ENCODE assay signal across 8 cellular contexts in genomic region chr6:106085984-106086832, GRCh38. TPM values are rescaled to one million over a fixed set of nuclear protein-coding genes. Genes with fewer than 3 reads are reported as not detected.
DNase-seq lines count a peak whose midpoint lies in the region; ATAC-seq and TF ChIP-seq lines count a peak whose summit lies in the region.

TSS of gene PRDM1 (plus strand) at chr6:106086336. CDS start at chr6:106086554, 218 bp downstream.

- peaks cover 0 to 11% (median 0%) of the 10 kb centered on the region in 4 donors for H3K4me1 ChIP-seq in right lobe of liver

- peak within 1 kb of the TSS; percentile 84 for H3K27ac Mint-ChIP-seq in activated CD4-positive, alpha-beta T cell treated with anti-CD3 and anti-CD28 coated beads for 36 hours

- WGBS in right lobe of liver (ENCODE audit: insufficient coverage, low coverage, low lambda C conversion rate, missing lambda C conversion rate): 2% methylated on average over 34 of the region's 44 CpGs

- no peaks in the 10 kb centered on the region for H3K9me3 Mint-ChIP-seq in activated CD4-positive, alpha-beta T cell treated with anti-CD3 and anti-CD28 coated beads for 36 hours (ENCODE audit: low read depth)

- peak within 1 kb of the TSS; percentile 26 for H3K27ac ChIP-seq in cingulate gyrus (ENCODE audit: low read depth, low read length)
- peak within 1 kb of the TSS; percentile 7 to 70 (median 22) for H3K27ac ChIP-seq in right lobe of liver

- TF ChIP-seq POLR2A in right lobe of liver (IDR thresholded peaks at IDR 0.05): peak; percentile 61

- H3K27me3 Mint-ChIP-seq in activated CD4-positive, alpha-beta T cell treated with anti-CD3 and anti-CD28 coated beads for 36 hours: peaks cover 49% of the 10 kb centered on the region

- ATAC-seq in GM18907 (IDR thresholded peaks at IDR 0.05; ENCODE audit: unreplicated experiment) (peak; percentile 72), HG03135 (IDR thresholded peaks at IDR 0.05; ENCODE audit: unreplicated experiment) (peak; percentile 78), right lobe of liver (peak; percentile 76 to 82 (median 79))
- ATAC-seq in activated CD4-positive, alpha-beta T cell treated with anti-CD3 and anti-CD28 coated beads for 36 hours: peak; percentile 66

- peak within 1 kb of the TSS; percentile 76 for H3K4me3 Mint-ChIP-seq in activated CD4-positive, alpha-beta T cell treated with anti-CD3 and anti-CD28 coated beads for 36 hours

- intact Hi-C loops in activated CD4-positive, alpha-beta T cell treated with anti-CD3 and anti-CD28 coated beads for 36 hours (cut with DNase I, micrococcal nuclease): loop anchor here (1.0 to 10.0 kb wide), 7 partner anchors 11 to 601 kb away; no protein-coding TSS in a partner anchor
- intact Hi-C loops in right lobe of liver (cut with DNase I): no loop called here

- DNase-seq in AG08396 (ENCODE audit: low spot score) (peak; percentile 61), NCI-H345 treated with DMSO at 0.1 percent for 48 hours (lab: John Stamatoyannopoulos, UW; ENCODE audit: unreplicated experiment) (peak; percentile 58), right lobe of liver (peak; percentile 74 to 86 (median 84))
- peak; percentile 83 for DNase-seq in activated CD4-positive, alpha-beta T cell treated with anti-CD3 and anti-CD28 coated beads for 36 hours
- peak; percentile 55 to 66 for DNase-seq in stimulated activated CD4-positive, alpha-beta T cell treated with anti-CD3 and anti-CD28 coated beads, Interleukin-4, amount 100 ng/mL, for 48 hours (ENCODE audit: low read depth in 2 of 2)

- H3K36me3 ChIP-seq in right lobe of liver: no peaks in the 10 kb centered on the region

- peaks cover 70% of the 10 kb centered on the region for H3K4me1 Mint-ChIP-seq in activated CD4-positive, alpha-beta T cell treated with anti-CD3 and anti-CD28 coated beads for 36 hours

- peak in 2 of 4 donors; percentile 8 to 11 for TF ChIP-seq CTCF in right lobe of liver (IDR thresholded peaks at IDR 0.05)

- POLR2A ChIA-PET in activated CD4-positive, alpha-beta T cell treated with anti-CD3 and anti-CD28 coated beads for 36 hours (lab: Charles Lee): interaction anchor here (0.9 to 2.4 kb wide), 3 partner anchors 9 to 28 kb away, joined by 3 to 17 read pairs (median 3); no protein-coding TSS in a partner anchor

- H3K9me3 ChIP-seq in right lobe of liver: no peaks in the 10 kb centered on the region

- peaks cover 17% of the 10 kb centered on the region for H3K36me3 Mint-ChIP-seq in activated CD4-positive, alpha-beta T cell treated with anti-CD3 and anti-CD28 coated beads for 36 hours (ENCODE audit: low read depth)

- CTCF ChIA-PET in activated CD4-positive, alpha-beta T cell treated with anti-CD3 and anti-CD28 coated beads for 36 hours (lab: Charles Lee): interaction anchor here (0.7 to 2.7 kb wide), 7 partner anchors 11 to 137 kb away, joined by 3 to 19 read pairs (median 5); no protein-coding TSS in a partner anchor

- peak within 1 kb of the TSS; percentile 30 to 42 (median 37) for H3K4me3 ChIP-seq in right lobe of liver

- H3K27me3 ChIP-seq in right lobe of liver: peaks cover 0 to 8% of the 10 kb centered on the region in 2 donors

RNA-seq across cellular contexts. Expression of gene PRDM1, which starts in this region (rescaled TPM):
- 10 to 100 TPM; 20.1 to 35.6 TPM for total RNA-seq in activated CD4-positive, alpha-beta T cell treated with anti-CD3 and anti-CD28 coated beads for 36 hours
- 1 to 10 TPM in 5 of 6 experiments, under 1 TPM in 1; 0.86 to 2.8 (median 1.3) TPM for total RNA-seq in right lobe of liver

Comparison
In these comparisons a context has a peak if more than half of its experiments do, and no peak if none do; other contexts are left out.
1. Peak in every context shown above with its lines: DNase-seq, ATAC-seq, H3K4me3 ChIP-seq and H3K27ac ChIP-seq.
2. RNA of gene PRDM1 (total RNA-seq): 20.1 to 35.6 TPM in activated CD4-positive, alpha-beta T cell treated with anti-CD3 and anti-CD28 coated beads for 36 hours; 0.86 to 2.8 TPM in right lobe of liver; every median in the first group is over 4 times any median in the second.
3. intact Hi-C loops: an anchor here in activated CD4-positive, alpha-beta T cell treated with anti-CD3 and anti-CD28 coated beads for 36 hours (1.0 to 10.0 kb wide); none called in right lobe of liver.